ENCODE assay signal across 8 cellular contexts in the genomic region with DNA sequence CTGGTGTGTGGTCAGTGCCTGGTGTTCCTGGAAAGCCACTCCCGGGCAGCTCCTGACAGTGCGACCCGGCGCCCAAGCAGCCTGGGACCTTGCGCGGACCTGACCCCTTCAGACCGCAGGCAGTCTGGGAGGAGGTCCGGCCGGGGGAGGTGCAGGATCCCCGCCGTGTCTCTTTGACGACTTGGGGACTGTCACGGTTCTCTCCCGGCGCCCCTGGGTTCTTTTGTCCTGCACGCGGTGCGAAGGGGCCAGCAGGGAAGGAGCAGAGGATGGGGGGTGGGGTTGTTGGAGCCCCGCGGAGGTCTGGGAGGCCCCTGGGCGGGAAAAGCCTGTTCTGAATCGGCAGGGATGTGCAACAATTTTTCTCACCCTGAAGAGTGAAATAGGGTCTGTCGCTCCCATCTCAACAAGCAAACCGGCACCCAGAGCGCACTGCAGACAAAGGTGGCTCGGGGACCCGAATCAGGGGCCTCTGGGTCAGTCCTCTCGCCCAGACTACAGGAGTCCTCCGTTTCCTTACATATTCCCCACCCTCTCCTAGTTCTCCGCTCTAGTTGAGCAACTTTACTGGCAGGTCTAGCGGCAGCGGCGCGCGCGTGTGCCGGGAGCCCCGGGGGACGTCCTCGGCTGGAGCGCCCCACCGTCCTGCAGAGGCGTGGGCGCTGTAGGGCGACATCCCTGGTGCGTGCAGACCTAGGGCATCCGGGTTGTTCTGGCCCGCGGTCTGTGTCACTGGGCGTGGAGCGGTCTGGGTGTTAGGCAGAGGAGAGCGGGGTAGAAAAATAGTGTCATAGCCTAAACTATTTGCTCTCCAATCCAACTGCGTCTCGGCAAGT. TPM values are rescaled to one million over a fixed set of nuclear protein-coding genes. Genes with fewer than 3 reads are reported as not detected.
A peak's percentile ranks its signal among the peaks of the same experiment; 100 is the strongest.
DNase-seq lines count a peak whose midpoint lies in the region; ATAC-seq and TF ChIP-seq lines count a peak whose summit lies in the region.

No MANE protein-coding gene starts in this region.

- peak overlapping the region; percentile 61 for H3K9ac ChIP-seq in HCT116 (ENCODE audit: low read length)

- TF ChIP-seq POLR2A in HCT116 (IDR thresholded peaks at IDR 0.05; ENCODE audit: borderline replicate concordance, extremely low read depth, insufficient read depth, insufficient read length): peak; percentile 4
- TF ChIP-seq POLR2A in NB4 (IDR thresholded peaks at IDR 0.05; ENCODE audit: extremely low read depth, insufficient read length): no peak
- TF ChIP-seq POLR2A in gastrocnemius medialis (IDR thresholded peaks at IDR 0.05): no peak

- POLR2A ChIA-PET in activated CD4-positive, alpha-beta T cell treated with anti-CD3 and anti-CD28 coated beads for 36 hours (lab: Charles Lee): interaction anchor here (0.6 kb wide), 1 partner anchor 1120 kb away, joined by 4 read pairs; no protein-coding TSS in a partner anchor
- POLR2A ChIA-PET in HCT116 (lab: Charles Lee): interaction anchor here (1.1 kb wide), 1 partner anchor 504 kb away, joined by 4 read pairs; no protein-coding TSS in a partner anchor

- H3K36me3 ChIP-seq in HCT116 (ENCODE audit: control insufficient read depth in 1 of 2, insufficient read depth in 2 of 2, low read length in 2 of 2): no peaks in the 10 kb centered on the region
- H3K36me3 ChIP-seq in iPS DF 6.9 (ENCODE audit: control insufficient read depth, insufficient read depth, low read length): no peaks in the 10 kb centered on the region
- no peaks in the 10 kb centered on the region for H3K36me3 ChIP-seq in gastrocnemius medialis

- WGBS in iPS DF 6.9 (ENCODE audit: insufficient coverage, insufficient read length): no CpG with 5 or more reads among the region's 54 CpGs

- no peaks in the 10 kb centered on the region for H3K9me2 ChIP-seq in HCT116 (ENCODE audit: insufficient read depth)

- H3K9me3 Mint-ChIP-seq in activated CD4-positive, alpha-beta T cell treated with anti-CD3 and anti-CD28 coated beads for 36 hours (ENCODE audit: low read depth): no peaks in the 10 kb centered on the region

- H2AFZ ChIP-seq in HCT116 (ENCODE audit: low read depth, low read length, poor library complexity, severe bottlenecking): no peak overlapping the region

- no peak overlapping the region for H3K27ac Mint-ChIP-seq in activated CD4-positive, alpha-beta T cell treated with anti-CD3 and anti-CD28 coated beads for 36 hours

- RAD21 ChIA-PET in HCT116 (lab: Charles Lee; ENCODE audit: low non-redundant PET in 1 of 2, low total read pairs in 2 of 2, uncharacterized antibody in 2 of 2, unreplicated experiment in 2 of 2): interaction anchor here in 1 of 2 experiments (0.6 to 1.0 kb wide), 2 partner anchors 190 to 1115 kb away, joined by 3 read pairs; no protein-coding TSS in a partner anchor

- no peak for TF ChIP-seq RAD21 in HCT116 (IDR thresholded peaks at IDR 0.05; ENCODE audit: low read depth)

- H3K27ac ChIP-seq in HCT116 (ENCODE audit: low read depth, low read length) (peak overlapping the region; percentile 40), angular gyrus (ENCODE audit: low read depth, low read length) (peak overlapping the region; percentile 26), iPS DF 6.9 (ENCODE audit: low read length) (no peak overlapping the region), gastrocnemius medialis (peak overlapping the region; percentile 43 to 62 (median 56))

- peak; percentile 67 for ATAC-seq in activated CD4-positive, alpha-beta T cell treated with anti-CD3 and anti-CD28 coated beads for 36 hours
- peak; percentile 32 for ATAC-seq in HCT116
- ATAC-seq in gastrocnemius medialis: peak; percentile 27 to 30

- H3K4me1 ChIP-seq in HCT116 (ENCODE audit: control insufficient read depth in 1 of 2, insufficient read depth in 2 of 2, low read length in 2 of 2) (peaks cover 13 to 37% of the 10 kb centered on the region in 2 experiments), iPS DF 6.9 (ENCODE audit: control insufficient read depth, insufficient read depth, low read length) (no peaks in the 10 kb centered on the region), gastrocnemius medialis (peaks cover 14 to 35% of the 10 kb centered on the region in 2 donors)

- no peak for TF ChIP-seq CTCF in HCT116 (IDR thresholded peaks at IDR 0.05 in 2 of 3, conservative IDR thresholded peaks at IDR 0.05 in 1 of 3; ENCODE audit: borderline replicate concordance in 1 of 3, insufficient read depth in 1 of 3, low read depth in 2 of 3, low read length in 2 of 3)
- no peak for TF ChIP-seq CTCF in NB4 (IDR thresholded peaks at IDR 0.05; ENCODE audit: low read depth, low read length)
- TF ChIP-seq CTCF in gastrocnemius medialis (IDR thresholded peaks at IDR 0.05 in 4 of 5, conservative IDR thresholded peaks at IDR 0.05 in 1 of 5): no peak

- intact Hi-C loops in activated CD4-positive, alpha-beta T cell treated with anti-CD3 and anti-CD28 coated beads for 36 hours (cut with DNase I, micrococcal nuclease): loop anchor here (1.0 to 10.0 kb wide), 6 partner anchors 90 to 1120 kb away; a partner anchor contains a TSS
- intact Hi-C loops in HCT116 (cut with micrococcal nuclease) (loop anchor here (1.0 to 5.0 kb wide), 4 partner anchors 90 to 1120 kb away; a partner anchor contains a TSS), gastrocnemius medialis (cut with DNase I; ENCODE audit: low total_unique reads) (loop anchor here (5.0 kb wide), 1 partner anchor 1115 kb away; no protein-coding TSS in a partner anchor)

- peaks cover 17% of the 10 kb centered on the region for H3K79me2 ChIP-seq in HCT116 (ENCODE audit: insufficient read depth, low read length)

- BruUV-seq in HCT116 (replicated peaks; lab: Mats Ljungman, UMichigan): no TSS peak

- CTCF ChIA-PET in activated CD4-positive, alpha-beta T cell treated with anti-CD3 and anti-CD28 coated beads for 36 hours (lab: Charles Lee): interaction anchor here (0.7 kb wide), 1 partner anchor 18 kb away, joined by 3 read pairs; no protein-coding TSS in a partner anchor
- CTCF ChIA-PET in HCT116 (lab: Charles Lee): interaction anchor here (0.6 to 1.0 kb wide), 3 partner anchors 508 to 1107 kb away, joined by 3 to 7 read pairs (median 3); no protein-coding TSS in a partner anchor

- no peaks in the 10 kb centered on the region for H3K9me3 ChIP-seq in HCT116 (ENCODE audit: control insufficient read depth in 1 of 2, insufficient read depth in 1 of 2, low read depth in 1 of 2, low read length in 2 of 2)
- H3K9me3 ChIP-seq in iPS DF 6.9 (ENCODE audit: control insufficient read depth, insufficient read depth, low read length): no peaks in the 10 kb centered on the region
- H3K9me3 ChIP-seq in gastrocnemius medialis: no peaks in the 10 kb centered on the region

- H3K4me3 ChIP-seq in HCT116 (replicated peaks in 1 of 2; ENCODE audit: low read depth in 1 of 2, low read length in 2 of 2): peak overlapping the region; percentile 55 to 62
- H3K4me3 ChIP-seq in NB4 (ENCODE audit: low read depth, low read length): no peak overlapping the region
- H3K4me3 ChIP-seq in iPS DF 6.9 (ENCODE audit: low read length): peak overlapping the region; percentile 52; the same call in 1 of the 2 replicates
- peak overlapping the region; percentile 49 to 57 (median 50) for H3K4me3 ChIP-seq in gastrocnemius medialis

- H3K36me3 Mint-ChIP-seq in activated CD4-positive, alpha-beta T cell treated with anti-CD3 and anti-CD28 coated beads for 36 hours (ENCODE audit: low read depth): no peaks in the 10 kb centered on the region

- H4K20me1 ChIP-seq in HCT116 (ENCODE audit: insufficient read depth): no peaks in the 10 kb centered on the region

- in situ Hi-C loops in gastrocnemius medialis (cut with MboI; ENCODE audit: low sequenced_read_pairs in 4 of 4): loop anchor here in 1 of 4 donors (25.0 kb wide), 1 partner anchor 1110 kb away; no protein-coding TSS in a partner anchor

- H3K4me1 Mint-ChIP-seq in activated CD4-positive, alpha-beta T cell treated with anti-CD3 and anti-CD28 coated beads for 36 hours: peaks cover 38% of the 10 kb centered on the region

- DNase-seq in activated CD4-positive, alpha-beta T cell treated with anti-CD3 and anti-CD28 coated beads for 36 hours: peak; percentile 54
- no peak for DNase-seq in activated CD4-positive, alpha-beta T cell treated with anti-CD3 and anti-CD28 coated beads, Interleukin-2, amount 50 U/mL, for 1 hour
- DNase-seq in HCT116 (ENCODE audit: low read depth, low spot score) (no peak), NB4 (ENCODE audit: low read depth) (peak; percentile 2), iPS DF 6.9 (ENCODE audit: low read depth, low spot score) (no peak), gastrocnemius medialis (peak; percentile 18 to 28), NCI-H2029 treated with DMSO at 0.1 percent for 48 hours (lab: John Stamatoyannopoulos, UW) (no peak)

- H3K4me3 Mint-ChIP-seq in activated CD4-positive, alpha-beta T cell treated with anti-CD3 and anti-CD28 coated beads for 36 hours: peak overlapping the region; percentile 75

- H3K27me3 Mint-ChIP-seq in activated CD4-positive, alpha-beta T cell treated with anti-CD3 and anti-CD28 coated beads for 36 hours: peaks cover 61% of the 10 kb centered on the region

- peak overlapping the region; percentile 80 for H3K4me2 ChIP-seq in HCT116 (ENCODE audit: low read length)

- H3K27me3 ChIP-seq in HCT116 (ENCODE audit: insufficient read depth, low read length) (no peaks in the 10 kb centered on the region), iPS DF 6.9 (ENCODE audit: control insufficient read depth, insufficient read depth, low read length) (no peaks in the 10 kb centered on the region), gastrocnemius medialis (peaks cover 50 to 72% (median 70%) of the 10 kb centered on the region in 3 donors)

TF ChIP-seq in HCT116, 20 proteins besides CTCF, POLR2A, EP300 and RAD21 (continues in another document):
- no peak for TF ChIP-seq ZFX (IDR thresholded peaks at IDR 0.05)
- no peak for TF ChIP-seq POLR2AphosphoS5 (IDR thresholded peaks at IDR 0.05; ENCODE audit: low read depth, low read length)
- no peak for TF ChIP-seq ZNF274 (IDR thresholded peaks at IDR 0.05; ENCODE audit: low read depth, low read length)
- TF ChIP-seq, protein P1, sequence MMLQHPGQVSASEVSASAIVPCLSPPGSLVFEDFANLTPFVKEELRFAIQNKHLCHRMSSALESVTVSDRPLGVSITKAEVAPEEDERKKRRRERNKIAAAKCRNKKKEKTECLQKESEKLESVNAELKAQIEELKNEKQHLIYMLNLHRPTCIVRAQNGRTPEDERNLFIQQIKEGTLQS (IDR thresholded peaks at IDR 0.05): no peak
- no peak for TF ChIP-seq TCF7L2 (IDR thresholded peaks at IDR 0.05; ENCODE audit: borderline replicate concordance, extremely low read depth, insufficient read depth, insufficient read length)
- TF ChIP-seq SIN3A (IDR thresholded peaks at IDR 0.05; ENCODE audit: low read depth): no peak

RNA-seq across cellular contexts. Expression of a gene that starts 1.2 kb away (rescaled TPM):
- not detected for total RNA-seq in activated CD4-positive, alpha-beta T cell treated with anti-CD3 and anti-CD28 coated beads for 36 hours
- 49.9 TPM for total RNA-seq in HCT116 (2021; ENCODE audit: unreplicated experiment)
- 7.2 and 12.8 TPM in 2 replicates for polyA plus RNA-seq in HCT116 (2012)
- 10 to 100 TPM in 3 of 4 donors, 1 to 10 TPM in 1; 5.9 to 29.9 (median 17.4) TPM for total RNA-seq in gastrocnemius medialis

Comparison
In these comparisons a context has a peak if more than half of its experiments do, and no peak if none do; other contexts are left out.
1. DNase-seq: peak in activated CD4-positive, alpha-beta T cell treated with anti-CD3 and anti-CD28 coated beads for 36 hours (single experiment), NB4 (single experiment) and gastrocnemius medialis (2 of 2); none in activated CD4-positive, alpha-beta T cell treated with anti-CD3 and anti-CD28 coated beads, Interleukin-2, amount 50 U/mL, for 1 hour (single experiment), HCT116 (single experiment), iPS DF 6.9 (single experiment) and NCI-H2029 treated with DMSO at 0.1 percent for 48 hours (single experiment).
2. RNA of a gene that starts 1.2 kb away (total RNA-seq): 49.9 TPM in HCT116 (single experiment) and 5.9 to 29.9 TPM in gastrocnemius medialis; not detected in activated CD4-positive, alpha-beta T cell treated with anti-CD3 and anti-CD28 coated beads for 36 hours; every median in the first group is over 4 times any median in the second.
3. Peak in every context shown above with its lines, with median percentiles within 50 percentile points of each other: ATAC-seq.